Comparison of ENCODE assay signal across 8 cellular contexts in genomic region chr12:122225683-122226365, GRCh38. TPM values are rescaled to one million over a fixed set of nuclear protein-coding genes. Genes with fewer than 3 reads are reported as not detected.
DNase-seq lines count a peak whose midpoint lies in the region; ATAC-seq and TF ChIP-seq lines count a peak whose summit lies in the region.

TSS of gene DIABLO (minus strand) at chr12:122226052. CDS start at chr12:122226014, 38 bp downstream.

- DNase-seq in GM13976 (ENCODE audit: low spot score), result peak; percentile 98
- DNase-seq in NCI-H146 treated with DMSO at 0.1 percent for 48 hours (lab: John Stamatoyannopoulos, UW; ENCODE audit: unreplicated experiment), result peak; percentile 97
- peak; percentile 98 for DNase-seq in amniotic epithelial cell (ENCODE audit: low read depth)
- peak; percentile 100 for DNase-seq in heart left ventricle
- peak; percentile 100 for DNase-seq in posterior cingulate gyrus
- peak; percentile 100 for DNase-seq in upper lobe of left lung

- H3K36me3 ChIP-seq in heart left ventricle (peaks cover 3 to 63% (median 48%) of the 10 kb centered on the region in 9 donors), upper lobe of left lung (peaks cover 0 to 46% (median 20%) of the 10 kb centered on the region in 4 donors)

- H3K27ac ChIP-seq in heart left ventricle, result peak within 1 kb of the TSS; percentile 81 to 99 (median 96)
- peak within 1 kb of the TSS; percentile 90 to 95 (median 92) for H3K27ac ChIP-seq in upper lobe of left lung

- H3K27me3 ChIP-seq in heart left ventricle (no peaks in the 10 kb centered on the region), upper lobe of left lung (no peaks in the 10 kb centered on the region)

- in situ Hi-C loops in GM13976 (cut with MboI; ENCODE audit: low sequenced_read_pairs, unreplicated experiment), result no loop called here

- TF ChIP-seq CTCF in GM13976 (IDR thresholded peaks at IDR 0.05; ENCODE audit: borderline replicate concordance, control extremely low read depth, extremely low read depth, insufficient read depth, missing control alignments) (no peak), heart left ventricle (IDR thresholded peaks at IDR 0.05) (no peak), upper lobe of left lung (IDR thresholded peaks at IDR 0.05) (peak in 1 of 6 experiments; percentile 34)

- WGBS in heart left ventricle, 4 donors, result 0 to 1% (median 1%) methylated on average over 29 to 74 of the region's 74 CpGs
- 2% methylated on average over 12 of the region's 74 CpGs; no CpG with 5 or more reads in 1 of the 2 donors for WGBS in upper lobe of left lung, 2 donors

- TF ChIP-seq POLR2A in heart left ventricle (IDR thresholded peaks at IDR 0.05), result peak; percentile 44 to 95
- peak in 3 of 4 donors; percentile 82 to 98 (median 98) for TF ChIP-seq POLR2A in upper lobe of left lung (IDR thresholded peaks at IDR 0.05)

- H3K4me3 ChIP-seq in heart left ventricle (peak within 1 kb of the TSS; percentile 70 to 99 (median 93)), upper lobe of left lung (peak within 1 kb of the TSS; percentile 56 to 91 (median 70))

- ATAC-seq in HG02870 (IDR thresholded peaks at IDR 0.05; ENCODE audit: unreplicated experiment), result peak; percentile 89
- ATAC-seq in heart left ventricle, result peak; percentile 98 to 99 (median 98)
- peak; percentile 98 to 100 for ATAC-seq in upper lobe of left lung (ENCODE audit: low FRiP score in 2 of 2)

- peak in 1 of 4 donors; percentile 92 for TF ChIP-seq EP300 in upper lobe of left lung (IDR thresholded peaks at IDR 0.05)

- H3K9me3 ChIP-seq in heart left ventricle, result no peaks in the 10 kb centered on the region
- H3K9me3 ChIP-seq in upper lobe of left lung, result no peaks in the 10 kb centered on the region

- H3K4me1 ChIP-seq in heart left ventricle, result peaks cover 6 to 34% (median 26%) of the 10 kb centered on the region in 12 donors
- peaks cover 16 to 26% (median 19%) of the 10 kb centered on the region in 4 donors for H3K4me1 ChIP-seq in upper lobe of left lung

- intact Hi-C loops in T-helper 1 cell treated with Interleukin-12 subunit alpha and Interleukin-12 subunit beta and Interleukin-4 antibody, amounts not matched to agents 30 ng/mL and 1 ng/mL, for 36 hours (cut with micrococcal nuclease), result loop anchor here (1.0 to 2.0 kb wide), 16 partner anchors 18 to 1007 kb away; partner anchors contain the start of genes B3GNT4, CFAP251, DENR and KNTC1
- intact Hi-C loops in heart left ventricle (cut with DNase I) (loop anchor here in 2 of 10 donors (2.0 to 10.0 kb wide), 2 partner anchors 41 to 529 kb away; partner anchors contain the start of genes VPS33A (in 2 of the 2) and DENR (in 1 of the 2)), posterior cingulate gyrus (cut with DNase I) (loop anchor here (1.0 kb wide), 1 partner anchor 40 kb away; the partner anchor contains the start of gene VPS33A)

RNA-seq across cellular contexts. Expression of gene DIABLO, which starts in this region (rescaled TPM):
- 44.2 and 45.1 TPM in 2 replicates for total RNA-seq in T-helper 1 cell treated with Interleukin-12 subunit alpha and Interleukin-12 subunit beta and Interleukin-4 antibody, amounts not matched to agents 30 ng/mL and 1 ng/mL, for 36 hours
- total RNA-seq in heart left ventricle (10 to 100 TPM; 27.9 to 64.4 (median 34.8) TPM), upper lobe of left lung (10 to 100 TPM; 27.2 to 61.8 (median 42.1) TPM)
- polyA plus RNA-seq in heart left ventricle, result 10 to 100 TPM; 26.4 to 72.6 TPM

Comparison
In these comparisons a context has a peak if more than half of its experiments do, and no peak if none do; other contexts are left out.
1. Peak in every context shown above with its lines: DNase-seq, ATAC-seq, H3K4me3 ChIP-seq and H3K27ac ChIP-seq.